In the genomic region with DNA sequence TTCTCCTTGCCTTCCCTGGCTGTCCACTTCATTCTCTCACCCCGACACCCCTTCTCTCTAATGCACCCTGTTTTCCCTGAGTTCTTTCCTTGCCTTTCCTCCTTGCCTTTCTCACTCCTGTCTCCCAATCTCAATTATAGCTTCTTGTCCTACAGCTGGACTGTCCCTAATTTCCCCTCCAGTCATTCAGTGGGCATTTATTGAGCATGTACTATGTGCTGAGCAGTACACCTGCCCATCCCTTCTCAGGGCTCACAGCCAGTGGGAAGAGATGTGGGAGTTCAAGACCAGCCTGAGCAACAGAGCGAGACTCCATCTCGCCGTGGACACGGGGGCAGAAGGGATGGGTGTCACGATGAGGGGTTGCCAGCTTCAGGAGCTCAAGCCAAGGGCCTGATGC, we compare ENCODE assay signal across 23 cellular contexts. TPM values are rescaled to one million over a fixed set of nuclear protein-coding genes. Genes with fewer than 3 reads are reported as not detected.
DNase-seq lines count a peak whose midpoint lies in the region; ATAC-seq, FAIRE-seq and TF ChIP-seq lines count a peak whose summit lies in the region.
"Had no signal": no experiment of that assay in that cellular context is flagged by ENCODE, and none has a peak within 500 bp of the region (broad histone marks: within the 10 kb centered on the region; RNA-seq: fewer than 3 reads in every experiment).

No MANE protein-coding gene starts in this region.

- in situ Hi-C loops in K562 (cut with MboI), result no loop called here

- 43% methylated on average over 5 of the region's 6 CpGs for WGBS in K562 (ENCODE audit: insufficient coverage, low coverage, missing lambda C conversion rate)

- no peak for DNase-seq in K562 (ENCODE audit: extremely low read depth in 1 of 4, low spot score in 3 of 4)
- no peak for DNase-seq in neural progenitor cell (ENCODE audit: low spot score)
- DNase-seq in NCI-H446 treated with DMSO at 0.1 percent for 48 hours (lab: John Stamatoyannopoulos, UW), result no peak
- DNase-seq in foreskin keratinocyte, result no peak
- DNase-seq: AML-193; CD4-positive, alpha-beta memory T cell; COR-L47; DND-41; HFFc6; MM.1S; NCI-H2029; NCI-H526 treated with DMSO at 0.1 percent for 48 hours; RPMI8226; SHP77 had no signal

- H3K79me2 ChIP-seq in K562 (ENCODE audit: control insufficient read depth, insufficient read depth, low read length) (peaks cover 5% of the 10 kb centered on the region), neural progenitor cell (ENCODE audit: low read depth) (peaks cover 4% of the 10 kb centered on the region)

- H3K4me1 ChIP-seq in HEK293 (ENCODE audit: control insufficient read depth, insufficient read depth, low read length) (peaks cover 6% of the 10 kb centered on the region; the same call in 1 of the 2 replicates), K562 (replicated peaks in 1 of 2; ENCODE audit: control insufficient read depth in 2 of 2, insufficient read depth in 2 of 2, low read length in 2 of 2) (peaks cover 9 to 34% of the 10 kb centered on the region in 2 experiments; a peak in 4 of 5 replicates), neural progenitor cell (peaks cover 12% of the 10 kb centered on the region), skeletal muscle tissue (ENCODE audit: control insufficient read depth in 3 of 3, insufficient read depth in 3 of 3, low read length in 3 of 3) (peaks cover 46 to 74% (median 51%) of the 10 kb centered on the region in 3 donors), foreskin keratinocyte (no peaks in the 10 kb centered on the region)

- TF ChIP-seq POLR2A in K562 (conservative IDR thresholded peaks at IDR 0.05), result no peak

- FAIRE-seq in K562 (lab: Jason Lieb, UNC), result no peak
- FAIRE-seq: A549 had no signal

- H3K4me3 ChIP-seq in HEK293 (ENCODE audit: low read depth, low read length) (no peak overlapping the region), K562 (no peak overlapping the region), neural progenitor cell (no peak overlapping the region), skeletal muscle tissue (ENCODE audit: low read length in 3 of 3) (peak overlapping the region; percentile 13 to 69 (median 63))
- H3K4me3 ChIP-seq: A549; BLaER1 treated with 17β-estradiol and CSF1 and Interleukin-3, amounts not matched to agents 10 nM and 100 nM; SK-N-MC had no signal

- no peaks in the 10 kb centered on the region for H3K9me1 ChIP-seq in K562 (ENCODE audit: control insufficient read depth, insufficient read depth, low read length)

- BruUV-seq in K562 (replicated peaks; lab: Mats Ljungman, UMichigan), result no TSS peak

- no peak overlapping the region for H3K4me3 Mint-ChIP-seq in neural progenitor cell
- H3K4me3 Mint-ChIP-seq: HFFc6 had no signal

- H3K9ac ChIP-seq in K562 (ENCODE audit: insufficient read depth in 1 of 2, low read depth in 2 of 2, low read length in 2 of 2) (peak overlapping the region in 1 of 2 experiments; percentile 1; a peak in 1 of 4 replicates), neural progenitor cell (no peak overlapping the region), skeletal muscle tissue (ENCODE audit: low read depth in 1 of 3, low read length in 3 of 3) (peak overlapping the region; percentile 78 to 81 (median 79))
- H3K9ac ChIP-seq: KMS-11 had no signal

- TF ChIP-seq EP300 in K562 (IDR thresholded peaks at IDR 0.05; ENCODE audit: low read length), result no peak

- H3K27ac ChIP-seq in HEK293 (ENCODE audit: extremely low read depth, low read depth, low read length) (no peak overlapping the region), K562 (ENCODE audit: extremely low read depth, low read depth, low read length) (no peak overlapping the region), neural progenitor cell (no peak overlapping the region), skeletal muscle tissue (ENCODE audit: low read depth, low read length) (peak overlapping the region; percentile 92), foreskin keratinocyte (no peak overlapping the region)
- H3K27ac ChIP-seq: A549; BLaER1 treated with 17β-estradiol and CSF1 and Interleukin-3, amounts not matched to agents 10 nM and 100 nM; KMS-11; SK-N-MC had no signal

- intact Hi-C loops in K562 (cut with micrococcal nuclease), result loop anchor here (5.0 kb wide), 2 partner anchors 37 to 53 kb away; a partner anchor contains a TSS

- H3K36me3 Mint-ChIP-seq in neural progenitor cell, result no peaks in the 10 kb centered on the region
- H3K36me3 Mint-ChIP-seq: CD4-positive, alpha-beta memory T cell had no signal

- no peaks in the 10 kb centered on the region for H3K9me3 ChIP-seq in HEK293 (ENCODE audit: control insufficient read depth, insufficient read depth, low read depth, low read length)
- no peaks in the 10 kb centered on the region for H3K9me3 ChIP-seq in K562 (replicated peaks; ENCODE audit: control insufficient read depth, insufficient read depth, low read depth, low read length)
- no peaks in the 10 kb centered on the region for H3K9me3 ChIP-seq in neural progenitor cell (ENCODE audit: low read depth)
- H3K9me3 ChIP-seq in skeletal muscle tissue (ENCODE audit: control insufficient read depth in 3 of 3, low read length in 3 of 3), result no peaks in the 10 kb centered on the region
- H3K9me3 ChIP-seq: A549; BLaER1 treated with 17β-estradiol and CSF1 and Interleukin-3, amounts not matched to agents 10 nM and 100 nM had no signal

- H3K27me3 ChIP-seq in K562 (ENCODE audit: control insufficient read depth in 2 of 2, insufficient read depth in 2 of 2, low read length in 2 of 2) (no peaks in the 10 kb centered on the region), neural progenitor cell (peaks cover 5% of the 10 kb centered on the region), skeletal muscle tissue (ENCODE audit: control insufficient read depth in 3 of 3, insufficient read depth in 3 of 3, low read length in 3 of 3) (peaks cover 3 to 6% (median 5%) of the 10 kb centered on the region in 3 donors), foreskin keratinocyte (peaks cover 22% of the 10 kb centered on the region)
- H3K27me3 ChIP-seq: BLaER1 treated with 17β-estradiol and CSF1 and Interleukin-3, amounts not matched to agents 10 nM and 100 nM had no signal

- H3K36me3 ChIP-seq in HEK293 (ENCODE audit: control insufficient read depth in 2 of 2, insufficient read depth in 1 of 2, low read length in 2 of 2), result peaks cover 0 to 18% of the 10 kb centered on the region in 2 experiments; a peak in 2 of 3 replicates
- no peaks in the 10 kb centered on the region for H3K36me3 ChIP-seq in K562 (ENCODE audit: control insufficient read depth, insufficient read depth, low read length)
- no peaks in the 10 kb centered on the region for H3K36me3 ChIP-seq in neural progenitor cell
- peaks cover 38 to 47% (median 40%) of the 10 kb centered on the region in 3 donors for H3K36me3 ChIP-seq in skeletal muscle tissue (ENCODE audit: control insufficient read depth in 3 of 3, insufficient read depth in 3 of 3, low read length in 3 of 3)

- peaks cover 10% of the 10 kb centered on the region for H3K27me3 Mint-ChIP-seq in neural progenitor cell (ENCODE audit: insufficient read depth, low read depth)

- H2AFZ ChIP-seq in K562 (ENCODE audit: low read depth, low read length) (no peak overlapping the region), neural progenitor cell (replicated peaks) (no peak overlapping the region)

- H3K4me1 Mint-ChIP-seq in neural progenitor cell, result peaks cover 34% of the 10 kb centered on the region

- CTCF ChIA-PET in HEK293 (lab: Yijun Ruan, JAX), result interaction anchor here (0.6 to 0.7 kb wide), 2 partner anchors 23 to 29 kb away, joined by 3 read pairs; no protein-coding TSS in a partner anchor
- CTCF ChIA-PET in K562 (lab: Yijun Ruan, JAX; ENCODE audit: low intra/inter-chr PET ratio), result no interaction called here

- no peak for TF ChIP-seq CTCF in HEK293 (tag by site-specific recombination; IDR thresholded peaks at IDR 0.05)
- TF ChIP-seq CTCF in K562 (IDR thresholded peaks at IDR 0.05 in 2 of 3, conservative IDR thresholded peaks at IDR 0.05 in 1 of 3; ENCODE audit: insufficient read depth in 2 of 3, low read depth in 1 of 3, low read length in 3 of 3), result no peak
- no peak for TF ChIP-seq CTCF in neural progenitor cell (IDR thresholded peaks at IDR 0.05)
- TF ChIP-seq CTCF in foreskin keratinocyte (conservative IDR thresholded peaks at IDR 0.05), result no peak

- H3K4me2 ChIP-seq in K562 (ENCODE audit: insufficient read depth, low read length) (no peak overlapping the region), neural progenitor cell (no peak overlapping the region)
- H3K4me2 ChIP-seq: A549, KMS-11 had no signal

- ATAC-seq in K562, result no peak
- ATAC-seq in HG03439 (IDR thresholded peaks at IDR 0.05; ENCODE audit: unreplicated experiment), result no peak
- no peak for ATAC-seq in foreskin keratinocyte
- ATAC-seq: A549 had no signal

- POLR2A ChIA-PET in HEK293 (lab: Yijun Ruan, JAX) (no interaction called here), K562 (lab: Yijun Ruan, JAX) (interaction anchor here (0.6 kb wide), 1 partner anchor 9 kb away, joined by 3 read pairs; no protein-coding TSS in a partner anchor)

- H3K27ac Mint-ChIP-seq in neural progenitor cell, result peak overlapping the region; percentile 24
- H3K27ac Mint-ChIP-seq: HFFc6 had no signal

- H4K20me1 ChIP-seq in K562 (replicated peaks; ENCODE audit: control insufficient read depth, insufficient read depth, low read length) (no peaks in the 10 kb centered on the region), neural progenitor cell (ENCODE audit: low read depth) (no peaks in the 10 kb centered on the region)
- H4K20me1 ChIP-seq: BLaER1 treated with 17β-estradiol and CSF1 and Interleukin-3, amounts not matched to agents 10 nM and 100 nM had no signal

- TF ChIP-seq RAD21 in K562 (CRISPR knock-in tag; conservative IDR thresholded peaks at IDR 0.05 in 1 of 2, IDR thresholded peaks at IDR 0.05 in 1 of 2), result no peak

- H3K9me3 Mint-ChIP-seq in neural progenitor cell, result no peaks in the 10 kb centered on the region
- H3K9me3 Mint-ChIP-seq: H9, HFFc6 had no signal

- peaks cover 22% of the 10 kb centered on the region for H3F3A ChIP-seq in neural progenitor cell (ENCODE audit: low read depth)

RNA-seq across cellular contexts. Expression of a gene that starts 5.8 kb away (rescaled TPM):
- total RNA-seq in K562 (2011; cell fraction: chromatin; rRNA removed; ENCODE audit: low replicate concordance), result 19.9 and 68.6 TPM in 2 replicates
- total RNA-seq in K562 (2011; cell fraction: nucleolus; rRNA removed), result 13.0 and 15.8 TPM in 2 replicates
- 17.7 and 18.4 TPM in 2 replicates for total RNA-seq in K562 (2011; cell fraction: nucleoplasm; rRNA removed)
- total RNA-seq in K562 (2014; rRNA removed), result 0.41 and 0.65 TPM in 2 replicates
- 0.64 and 0.65 TPM in 2 replicates for total RNA-seq in K562 (2014; rRNA removed; fragmentation: Illumina TruSeq; extraction: Trizol)
- total RNA-seq in K562 (2015; rRNA removed; fragmentation: Illumina TruSeq; extraction: Trizol), result 0.65 and 1.9 TPM in 2 replicates
- total RNA-seq in K562 (2021), result 2.3 and 2.6 TPM in 2 replicates
- polyA plus RNA-seq in K562 (2011; rRNA removed), result 1.2 and 3.1 TPM in 2 replicates
- 1.5 and 2.5 TPM in 2 replicates for polyA plus RNA-seq in K562 (2011; cell fraction: cytosol; rRNA removed)
- 27.8 and 31.5 TPM in 2 replicates for polyA plus RNA-seq in K562 (2011; cell fraction: nucleus; rRNA removed)
- 2.8 and 6.1 TPM in 2 replicates for polyA plus RNA-seq in K562 (2012)
- polyA plus RNA-seq in K562 (2014; fragmentation: Illumina TruSeq; extraction: Trizol), result 1.8 TPM in 2 replicates
- polyA plus RNA-seq in K562 (2014; fragmentation: Nextera tagmentation; extraction: Ambion mirVana), result under 1 TPM; 0.25 to 0.58 TPM
- polyA plus RNA-seq in K562 (2014; rRNA removed), result 1.4 and 1.8 TPM in 2 replicates
- 0.60 and 2.1 TPM in 2 replicates for polyA minus RNA-seq in K562 (2011; rRNA and poly(A)+ RNA removed)
- polyA minus RNA-seq in K562 (2011; cell fraction: cytosol; rRNA and poly(A)+ RNA removed), result 0.76 and 1.4 TPM in 2 replicates
- polyA minus RNA-seq in K562 (2011; cell fraction: nucleus; rRNA and poly(A)+ RNA removed), result 2.0 and 4.8 TPM in 2 replicates
- 1.6 and 8.2 TPM in 2 replicates for total RNA-seq in neural progenitor cell (ENCODE audit: low replicate concordance)
- 502 TPM for total RNA-seq in skeletal muscle tissue
- 0.21 and 0.24 TPM in 2 replicates for total RNA-seq in foreskin keratinocyte
- polyA plus RNA-seq in foreskin keratinocyte, result 0.27 and 0.57 TPM in 2 replicates
- polyA plus RNA-seq: CD4-positive, alpha-beta memory T cell had no signal

RNA-seq across cellular contexts. Expression of a gene that starts 20.4 kb away (rescaled TPM):
- total RNA-seq in K562 (2011; cell fraction: chromatin; rRNA removed; ENCODE audit: low replicate concordance), result 80.7 and 204 TPM in 2 replicates
- total RNA-seq in K562 (2011; cell fraction: nucleolus; rRNA removed), result 124 and 147 TPM in 2 replicates
- total RNA-seq in K562 (2011; cell fraction: nucleoplasm; rRNA removed), result 94.3 and 96.1 TPM in 2 replicates
- total RNA-seq in K562 (2014; rRNA removed), result 24.7 and 25.9 TPM in 2 replicates
- 4.2 and 9.5 TPM in 2 replicates for total RNA-seq in K562 (2014; rRNA removed; fragmentation: Illumina TruSeq; extraction: Trizol)
- total RNA-seq in K562 (2015; rRNA removed; fragmentation: Illumina TruSeq; extraction: Trizol), result 15.3 and 16.8 TPM in 2 replicates
- total RNA-seq in K562 (2021), result 52.5 and 58.2 TPM in 2 replicates
- 12.3 and 23.7 TPM in 2 replicates for polyA plus RNA-seq in K562 (2011; rRNA removed)
- 17.1 and 29.3 TPM in 2 replicates for polyA plus RNA-seq in K562 (2011; cell fraction: cytosol; rRNA removed)
- polyA plus RNA-seq in K562 (2011; cell fraction: nucleus; rRNA removed), result 163 and 237 TPM in 2 replicates
- 36.6 and 51.3 TPM in 2 replicates for polyA plus RNA-seq in K562 (2012)
- polyA plus RNA-seq in K562 (2014; fragmentation: Illumina TruSeq; extraction: Trizol), result 39.4 and 43.6 TPM in 2 replicates
- under 1 TPM; 0.18 to 0.53 TPM for polyA plus RNA-seq in K562 (2014; fragmentation: Nextera tagmentation; extraction: Ambion mirVana)
- polyA plus RNA-seq in K562 (2014; rRNA removed), result 41.7 and 42.5 TPM in 2 replicates
- polyA minus RNA-seq in K562 (2011; rRNA and poly(A)+ RNA removed), result 3.2 and 4.6 TPM in 2 replicates
- 8.1 and 11.8 TPM in 2 replicates for polyA minus RNA-seq in K562 (2011; cell fraction: cytosol; rRNA and poly(A)+ RNA removed)
- polyA minus RNA-seq in K562 (2011; cell fraction: nucleus; rRNA and poly(A)+ RNA removed), result 28.5 and 28.7 TPM in 2 replicates
- 12.4 and 30.6 TPM in 2 replicates for total RNA-seq in neural progenitor cell (ENCODE audit: low replicate concordance)
- total RNA-seq in skeletal muscle tissue, result 6.8 TPM
- 21.4 and 22.2 TPM in 2 replicates for total RNA-seq in foreskin keratinocyte
- 21.7 and 24.1 TPM in 2 replicates for polyA plus RNA-seq in foreskin keratinocyte

RNA-seq across cellular contexts. Expression of a gene that starts 37.9 kb away (rescaled TPM):
- total RNA-seq in K562 (2011; cell fraction: chromatin; rRNA removed; ENCODE audit: low replicate concordance), result 141 and 307 TPM in 2 replicates
- total RNA-seq in K562 (2011; cell fraction: nucleolus; rRNA removed), result 333 and 347 TPM in 2 replicates
- total RNA-seq in K562 (2011; cell fraction: nucleoplasm; rRNA removed), result 204 and 233 TPM in 2 replicates
- total RNA-seq in K562 (2014; rRNA removed) (366 and 468 TPM in 2 replicates), K562 (2014; rRNA removed; fragmentation: Illumina TruSeq; extraction: Trizol) (202 and 249 TPM in 2 replicates), K562 (2015; rRNA removed; fragmentation: Illumina TruSeq; extraction: Trizol) (255 and 256 TPM in 2 replicates), K562 (2021) (410 and 434 TPM in 2 replicates), neural progenitor cell (ENCODE audit: low replicate concordance) (74.0 and 131 TPM in 2 replicates), skeletal muscle tissue (67.8 TPM), foreskin keratinocyte (169 and 192 TPM in 2 replicates)
- polyA plus RNA-seq in K562 (2011; rRNA removed) (174 and 217 TPM in 2 replicates), K562 (2014; fragmentation: Illumina TruSeq; extraction: Trizol) (354 and 374 TPM in 2 replicates), K562 (2014; fragmentation: Nextera tagmentation; extraction: Ambion mirVana) (10 to 100 TPM; 34.1 to 71.2 TPM), K562 (2014; rRNA removed) (275 and 298 TPM in 2 replicates), foreskin keratinocyte (325 and 344 TPM in 2 replicates)
- polyA plus RNA-seq in K562 (2011; cell fraction: cytosol; rRNA removed), result 203 and 308 TPM in 2 replicates
- polyA plus RNA-seq in K562 (2011; cell fraction: nucleus; rRNA removed), result 506 and 760 TPM in 2 replicates
- polyA plus RNA-seq in K562 (2012), result 267 and 370 TPM in 2 replicates
- 73.7 and 83.7 TPM in 2 replicates for polyA minus RNA-seq in K562 (2011; rRNA and poly(A)+ RNA removed)
- polyA minus RNA-seq in K562 (2011; cell fraction: cytosol; rRNA and poly(A)+ RNA removed), result 105 and 124 TPM in 2 replicates
- 69.0 and 71.4 TPM in 2 replicates for polyA minus RNA-seq in K562 (2011; cell fraction: nucleus; rRNA and poly(A)+ RNA removed)

RNA-seq across cellular contexts. Expression of a gene that starts 41.0 kb away (rescaled TPM):
- 11.5 and 16.7 TPM in 2 replicates for total RNA-seq in K562 (2011; cell fraction: chromatin; rRNA removed; ENCODE audit: low replicate concordance)
- total RNA-seq in K562 (2011; cell fraction: nucleolus; rRNA removed), result 12.7 and 13.3 TPM in 2 replicates
- total RNA-seq in K562 (2011; cell fraction: nucleoplasm; rRNA removed), result 7.5 and 12.1 TPM in 2 replicates
- 13.4 and 14.4 TPM in 2 replicates for total RNA-seq in K562 (2014; rRNA removed)
- 1.3 and 2.4 TPM in 2 replicates for total RNA-seq in K562 (2014; rRNA removed; fragmentation: Illumina TruSeq; extraction: Trizol)
- total RNA-seq in K562 (2015; rRNA removed; fragmentation: Illumina TruSeq; extraction: Trizol), result 10.1 and 11.0 TPM in 2 replicates
- 7.9 and 10.6 TPM in 2 replicates for total RNA-seq in K562 (2021)
- 3.5 and 4.9 TPM in 2 replicates for polyA plus RNA-seq in K562 (2011; rRNA removed)
- polyA plus RNA-seq in K562 (2011; cell fraction: cytosol; rRNA removed), result 3.5 and 6.3 TPM in 2 replicates
- polyA plus RNA-seq in K562 (2011; cell fraction: nucleus; rRNA removed), result 8.3 and 10.7 TPM in 2 replicates
- polyA plus RNA-seq in K562 (2012), result 9.7 and 12.6 TPM in 2 replicates
- 1.6 and 4.5 TPM in 2 replicates for polyA plus RNA-seq in K562 (2014; fragmentation: Illumina TruSeq; extraction: Trizol)
- polyA plus RNA-seq in K562 (2014; fragmentation: Nextera tagmentation; extraction: Ambion mirVana), result under 1 TPM; 0.15 to 0.20 TPM
- 10.3 and 16.6 TPM in 2 replicates for polyA plus RNA-seq in K562 (2014; rRNA removed)
- 2.9 and 3.5 TPM in 2 replicates for polyA minus RNA-seq in K562 (2011; rRNA and poly(A)+ RNA removed)
- polyA minus RNA-seq in K562 (2011; cell fraction: cytosol; rRNA and poly(A)+ RNA removed), result 1.8 and 4.3 TPM in 2 replicates
- 4.1 and 4.6 TPM in 2 replicates for polyA minus RNA-seq in K562 (2011; cell fraction: nucleus; rRNA and poly(A)+ RNA removed)
- total RNA-seq in neural progenitor cell (ENCODE audit: low replicate concordance), result 9.1 and 22.0 TPM in 2 replicates
- total RNA-seq in skeletal muscle tissue, result 11.0 TPM
- total RNA-seq in foreskin keratinocyte, result 16.2 and 16.6 TPM in 2 replicates
- polyA plus RNA-seq in foreskin keratinocyte, result 13.6 and 14.8 TPM in 2 replicates

RNA-seq across cellular contexts. Expression of a gene that starts 47.7 kb away (rescaled TPM):
- total RNA-seq in K562 (2011; cell fraction: chromatin; rRNA removed; ENCODE audit: low replicate concordance), result 1.8 TPM in 1 of 2 replicates, not detected in the other
- total RNA-seq in K562 (2011; cell fraction: nucleolus; rRNA removed), result 1.2 and 1.8 TPM in 2 replicates
- total RNA-seq in K562 (2011; cell fraction: nucleoplasm; rRNA removed), result 0.76 and 1.0 TPM in 2 replicates
- total RNA-seq in K562 (2014; rRNA removed), result 2.8 and 4.0 TPM in 2 replicates
- total RNA-seq in K562 (2014; rRNA removed; fragmentation: Illumina TruSeq; extraction: Trizol), result 1.2 and 1.3 TPM in 2 replicates
- total RNA-seq in K562 (2015; rRNA removed; fragmentation: Illumina TruSeq; extraction: Trizol), result 3.3 and 4.0 TPM in 2 replicates
- 3.0 and 3.7 TPM in 2 replicates for total RNA-seq in K562 (2021)
- 1.4 and 2.1 TPM in 2 replicates for polyA plus RNA-seq in K562 (2011; rRNA removed)
- polyA plus RNA-seq in K562 (2011; cell fraction: cytosol; rRNA removed), result 4.8 and 6.7 TPM in 2 replicates
- polyA plus RNA-seq in K562 (2011; cell fraction: nucleus; rRNA removed), result 1.9 and 2.5 TPM in 2 replicates
- 4.0 and 6.3 TPM in 2 replicates for polyA plus RNA-seq in K562 (2012)
- polyA plus RNA-seq in K562 (2014; fragmentation: Illumina TruSeq; extraction: Trizol), result 1.3 and 3.3 TPM in 2 replicates
- under 1 TPM in 1 of 2 experiments, not detected in 1; 0.27 TPM for polyA plus RNA-seq in K562 (2014; fragmentation: Nextera tagmentation; extraction: Ambion mirVana)
- 2.6 and 4.1 TPM in 2 replicates for polyA plus RNA-seq in K562 (2014; rRNA removed)
- 0.33 and 0.60 TPM in 2 replicates for polyA minus RNA-seq in K562 (2011; rRNA and poly(A)+ RNA removed)
- polyA minus RNA-seq in K562 (2011; cell fraction: cytosol; rRNA and poly(A)+ RNA removed), result 3.4 TPM in 1 of 2 replicates, not detected in the other
- 0.40 and 1.3 TPM in 2 replicates for polyA minus RNA-seq in K562 (2011; cell fraction: nucleus; rRNA and poly(A)+ RNA removed)
- 0.15 TPM in 1 of 2 replicates, not detected in the other for total RNA-seq in neural progenitor cell (ENCODE audit: low replicate concordance)
- 2.1 TPM for total RNA-seq in skeletal muscle tissue
- total RNA-seq in foreskin keratinocyte, result not detected in 2 replicates
- polyA plus RNA-seq in foreskin keratinocyte, result not detected in 2 replicates
- total RNA-seq: CD4-positive, alpha-beta memory T cell; HFFc6; NCI-H460 had no signal
- polyA plus RNA-seq: A549 had no signal

Comparison
In these comparisons a context has a peak if more than half of its experiments do, and no peak if none do; other contexts are left out.
1. H3K4me3 ChIP-seq: peak in skeletal muscle tissue (3 of 3); none in HEK293 (single experiment), K562 (single experiment) and neural progenitor cell (single experiment).